In the genomic region with DNA sequence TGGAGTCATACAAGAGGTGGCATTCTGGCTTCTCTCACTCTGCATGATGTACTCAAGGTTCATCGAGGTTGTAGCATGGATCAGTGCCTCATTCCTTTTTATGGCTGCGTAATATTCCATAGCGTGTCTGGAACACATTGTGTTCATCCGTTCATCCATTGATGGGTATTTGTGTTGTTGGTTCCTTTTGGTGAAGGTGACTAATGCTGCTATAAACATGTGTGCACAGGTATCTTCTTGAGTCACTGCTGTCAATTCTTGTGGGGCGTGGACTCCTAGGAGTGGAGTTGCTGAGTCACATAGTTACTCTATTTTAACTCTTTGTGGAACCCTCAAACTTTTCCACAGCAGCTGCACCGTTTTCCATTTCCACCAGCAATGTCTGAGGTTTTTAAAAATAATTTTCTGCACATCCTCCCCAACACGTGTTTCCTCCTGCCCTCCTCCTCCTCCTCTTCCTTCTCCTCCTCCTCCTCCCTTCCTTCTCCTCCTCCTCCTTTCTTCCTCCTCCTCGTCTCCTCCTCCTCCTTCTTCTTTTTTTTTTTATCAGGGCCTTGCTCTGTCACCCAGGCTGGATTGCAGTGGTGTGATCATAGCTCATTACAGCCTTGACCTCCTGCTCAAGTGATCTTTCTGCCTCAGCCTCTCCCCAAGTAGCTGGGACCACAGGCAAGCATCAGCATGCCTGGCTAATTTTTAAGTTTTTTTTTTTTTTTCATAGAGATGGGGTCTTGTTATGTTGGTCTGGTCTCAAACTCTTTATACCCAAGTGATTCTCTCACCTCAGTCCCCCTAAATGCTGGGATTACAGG, we compare ENCODE assay signal across 8 cellular contexts. TPM values are rescaled to one million over a fixed set of nuclear protein-coding genes. Genes with fewer than 3 reads are reported as not detected.
DNase-seq lines count a peak whose midpoint lies in the region; ATAC-seq, FAIRE-seq and TF ChIP-seq lines count a peak whose summit lies in the region.
"Had no signal": no experiment of that assay in that cellular context is flagged by ENCODE, and none has a peak within 500 bp of the region (broad histone marks: within the 10 kb centered on the region; RNA-seq: fewer than 3 reads in every experiment).

No MANE protein-coding gene starts in this region.

- 0 out of 2 replicates have a peak, but pooled peaks cover 3% of the 10 kb centered on the region for H3K9me3 ChIP-seq in PC-9 (ENCODE audit: insufficient read depth, low read depth)
- no peaks in the 10 kb centered on the region for H3K9me3 ChIP-seq in adrenal gland (replicated peaks in 1 of 3)
- no peaks in the 10 kb centered on the region for H3K9me3 ChIP-seq in ascending aorta
- no peaks in the 10 kb centered on the region for H3K9me3 ChIP-seq in lower lobe of right lung

- H3K27ac ChIP-seq in PC-9 (peak overlapping the region; percentile 75), adrenal gland (peak overlapping the region in 1 of 5 donors; percentile 4), ascending aorta (no peak overlapping the region), lower lobe of right lung (no peak overlapping the region)

- FAIRE-seq in GM19239 (lab: Jason Lieb, UNC) = peak; percentile 60

- BruUV-seq in PC-9 (replicated peaks; lab: Mats Ljungman, UMichigan) = no TSS peak

- H4K20me1 ChIP-seq in PC-9 (ENCODE audit: insufficient read depth) = no peaks in the 10 kb centered on the region

- peaks cover 42% of the 10 kb centered on the region for H3F3A ChIP-seq in PC-9 (ENCODE audit: insufficient read depth, low read depth)

- TF ChIP-seq CTCF in PC-9 (conservative IDR thresholded peaks at IDR 0.05) (no peak), adrenal gland (IDR thresholded peaks at IDR 0.05) (no peak), ascending aorta (IDR thresholded peaks at IDR 0.05) (no peak), lower lobe of right lung (IDR thresholded peaks at IDR 0.05) (no peak)

- POLR2A ChIA-PET in PC-9 (lab: Charles Lee; ENCODE audit: unreplicated experiment) = no interaction called here

- no peak for ATAC-seq in lower lobe of right lung

- no peak for TF ChIP-seq POLR2A in adrenal gland (IDR thresholded peaks at IDR 0.05)

- 43 to 50% (median 44%) methylated on average over 8 of the region's 8 CpGs for WGBS in adrenal gland, 4 donors

- H3K27me3 ChIP-seq in PC-9 (ENCODE audit: insufficient read depth, low read depth) = no peaks in the 10 kb centered on the region
- peaks cover 5% of the 10 kb centered on the region for H3K27me3 ChIP-seq in adrenal gland
- H3K27me3 ChIP-seq in ascending aorta = no peaks in the 10 kb centered on the region
- peaks cover 19% of the 10 kb centered on the region for H3K27me3 ChIP-seq in lower lobe of right lung (ENCODE audit: low read depth)

- DNase-seq in GM19239 (ENCODE audit: insufficient read length, low spot score) (no peak), PC-9 (peak; percentile 56 to 94), adrenal gland (peak in 4 of 7 donors; percentile 39 to 46 (median 42)), ascending aorta (ENCODE audit: low spot score in 2 of 2) (no peak), NCI-H1417 (lab: John Stamatoyannopoulos, UW) (no peak), lower lobe of right lung (no peak)
- DNase-seq in stimulated activated CD4-positive, alpha-beta T cell treated with anti-CD3 and anti-CD28 coated beads, Interleukin-4, amount 100 ng/mL, for 4 hours = peak; percentile 27 to 73
- DNase-seq: aorta had no signal

- intact Hi-C loops in PC-9 (cut with micrococcal nuclease; ENCODE audit: unreplicated experiment) (loop anchor here (5.0 kb wide), 1 partner anchor 407 kb away; a partner anchor contains a TSS), adrenal gland (cut with DNase I) (no loop called here), ascending aorta (cut with DNase I) (no loop called here), lower lobe of right lung (cut with DNase I) (no loop called here)

- peak overlapping the region; percentile 53 for H3K4me2 ChIP-seq in PC-9

- H3K9me2 ChIP-seq in PC-9 (ENCODE audit: insufficient read depth) = no peaks in the 10 kb centered on the region

- CTCF ChIA-PET in PC-9 (lab: Charles Lee) = interaction anchor here (0.6 to 0.7 kb wide), 2 partner anchors 63 to 401 kb away, joined by 4 to 7 read pairs; no protein-coding TSS in a partner anchor

- no peaks in the 10 kb centered on the region for H3K79me2 ChIP-seq in PC-9 (ENCODE audit: low read depth)

- H3K36me3 ChIP-seq in PC-9 (ENCODE audit: low read depth) (no peaks in the 10 kb centered on the region), adrenal gland (replicated peaks in 1 of 2) (no peaks in the 10 kb centered on the region), ascending aorta (no peaks in the 10 kb centered on the region), lower lobe of right lung (no peaks in the 10 kb centered on the region)

- H3K4me1 ChIP-seq in PC-9 (replicated peaks; ENCODE audit: insufficient read depth) (peaks cover 14% of the 10 kb centered on the region), adrenal gland (replicated peaks in 1 of 2) (peaks cover 0 to 3% of the 10 kb centered on the region in 2 donors), ascending aorta (peaks cover 0 to 9% of the 10 kb centered on the region in 2 donors), lower lobe of right lung (peaks cover 8% of the 10 kb centered on the region)

- H3K4me3 ChIP-seq in PC-9 = no peak overlapping the region
- no peak overlapping the region for H3K4me3 ChIP-seq in adrenal gland
- no peak overlapping the region for H3K4me3 ChIP-seq in ascending aorta
- no peak overlapping the region for H3K4me3 ChIP-seq in lower lobe of right lung

- peak overlapping the region; percentile 1; the same call in 1 of the 2 replicates for H2AFZ ChIP-seq in PC-9

RNA-seq across cellular contexts. Expression of a gene that starts 2.0 kb away (rescaled TPM):
- total RNA-seq in PC-9 (2021) (2.0 and 3.9 TPM in 2 replicates), adrenal gland (1 to 10 TPM in 7 of 8 donors, under 1 TPM in 1; 0.26 to 8.7 (median 5.7) TPM), ascending aorta (not detected), lower lobe of right lung (not detected)
- 1 to 10 TPM in 2 of 3 donors, under 1 TPM in 1; 0.77 to 2.8 (median 1.9) TPM for polyA plus RNA-seq in adrenal gland

RNA-seq across cellular contexts. Expression of a gene that starts 10.3 kb away (rescaled TPM):
- not detected in 2 replicates for total RNA-seq in PC-9 (2021)
- total RNA-seq in adrenal gland = 1 to 10 TPM in 2 of 8 donors, under 1 TPM in 3, not detected in 3; 0.41 to 2.7 (median 0.92) TPM
- polyA plus RNA-seq in adrenal gland = 1 to 10 TPM in 2 of 3 donors, not detected in 1; 2.6 to 4.8 TPM
- total RNA-seq in ascending aorta = not detected
- not detected for total RNA-seq in lower lobe of right lung
- total RNA-seq: aorta had no signal
- polyA plus RNA-seq: aorta had no signal

RNA-seq across cellular contexts. Expression of a gene that starts 19.9 kb away (rescaled TPM):
- 30.8 and 40.2 TPM in 2 replicates for total RNA-seq in PC-9 (2021)
- total RNA-seq in adrenal gland = 100 to 1,000 TPM in 1 of 8 donors, 10 to 100 TPM in 7; 22.1 to 107 (median 56.8) TPM
- 10 to 100 TPM in 2 of 3 donors, 1 to 10 TPM in 1; 6.8 to 78.8 (median 33.3) TPM for polyA plus RNA-seq in adrenal gland
- 64.9 TPM for total RNA-seq in ascending aorta
- 27.0 TPM for total RNA-seq in lower lobe of right lung

RNA-seq across cellular contexts. Expression of a gene that starts 30.6 kb away (rescaled TPM):
- total RNA-seq in PC-9 (2021) (58.1 and 80.0 TPM in 2 replicates), adrenal gland (100 to 1,000 TPM in 5 of 8 donors, 10 to 100 TPM in 3; 53.3 to 162 (median 105) TPM), ascending aorta (49.6 TPM), lower lobe of right lung (45.3 TPM)
- polyA plus RNA-seq in adrenal gland = 100 to 1,000 TPM in 2 of 3 donors, 10 to 100 TPM in 1; 17.4 to 142 (median 132) TPM

RNA-seq across cellular contexts. Expression of a gene that starts 45.0 kb away (rescaled TPM):
- total RNA-seq in PC-9 (2021) (2.7 and 3.3 TPM in 2 replicates), adrenal gland (100 to 1,000 TPM; 395 to 940 (median 736) TPM), ascending aorta (151 TPM), lower lobe of right lung (165 TPM)
- 100 to 1,000 TPM; 159 to 304 (median 271) TPM for polyA plus RNA-seq in adrenal gland

Comparison
In these comparisons a context has a peak if more than half of its experiments do, and no peak if none do; other contexts are left out.
1. DNase-seq: peak in PC-9 (2 of 2), adrenal gland (4 of 7) and stimulated activated CD4-positive, alpha-beta T cell treated with anti-CD3 and anti-CD28 coated beads, Interleukin-4, amount 100 ng/mL, for 4 hours (2 of 2); none in GM19239 (single experiment), ascending aorta (0 of 2), NCI-H1417 (0 of 3) and lower lobe of right lung (single experiment).